ENCODE assay signal across 20 cellular contexts in genomic region chr18:53864758-53865157, GRCh38.
DNase-seq lines count a peak whose midpoint lies in the region; ATAC-seq and TF ChIP-seq lines count a peak whose summit lies in the region.
"Had no signal": no experiment of that assay in that cellular context is flagged by ENCODE, and none has a peak within 500 bp of the region (broad histone marks: within the 10 kb centered on the region; RNA-seq: fewer than 3 reads in every experiment).

No MANE protein-coding gene starts in this region.

- H3K27me3 ChIP-seq in left ventricle myocardium inferior (ENCODE audit: low read depth): no peaks in the 10 kb centered on the region
- 0 out of 2 replicates have a peak, but pooled peaks cover 4% of the 10 kb centered on the region for H3K27me3 ChIP-seq in OCI-LY3 (ENCODE audit: low read depth, low read length)
- no peaks in the 10 kb centered on the region for H3K27me3 ChIP-seq in psoas muscle (ENCODE audit: insufficient read depth in 3 of 3, low read length in 2 of 3)
- H3K27me3 ChIP-seq: BLaER1, esophagus muscularis mucosa had no signal

- 54 to 55% (median 55%) methylated on average over 5 of the region's 5 CpGs for WGBS in psoas muscle, 3 donors

- H3K36me3 ChIP-seq in left ventricle myocardium inferior (no peaks in the 10 kb centered on the region), OCI-LY3 (replicated peaks; ENCODE audit: low read depth, low read length) (no peaks in the 10 kb centered on the region), psoas muscle (ENCODE audit: insufficient read depth in 1 of 2, low read depth in 1 of 2) (no peaks in the 10 kb centered on the region)
- H3K36me3 ChIP-seq: BLaER1, esophagus muscularis mucosa, SJSA1 had no signal

- H3K9ac ChIP-seq in OCI-LY3 (ENCODE audit: low read length): no peak overlapping the region
- H3K9ac ChIP-seq: BLaER1 had no signal

- H3K27ac ChIP-seq in left ventricle myocardium inferior (replicated peaks) (no peak overlapping the region), OCI-LY3 (ENCODE audit: low read length) (no peak overlapping the region), psoas muscle (no peak overlapping the region)
- H3K27ac ChIP-seq: BLaER1, esophagus muscularis mucosa, SJSA1 had no signal

- TF ChIP-seq CTCF in left ventricle myocardium inferior (IDR thresholded peaks at IDR 0.05; ENCODE audit: borderline replicate concordance) (peak; percentile 13), OCI-LY3 (IDR thresholded peaks at IDR 0.05; ENCODE audit: low read depth, low read length) (peak; percentile 54), fibroblast of mammary gland (conservative IDR thresholded peaks at IDR 0.05; ENCODE audit: control insufficient read depth, insufficient read depth, low read depth, low read length) (peak; percentile 17), psoas muscle (IDR thresholded peaks at IDR 0.05) (no peak)

- H2AFZ ChIP-seq in OCI-LY3 (ENCODE audit: low read depth, low read length): no peak overlapping the region

- no peak overlapping the region for H3K4me2 ChIP-seq in OCI-LY3 (ENCODE audit: low read length)
- H3K4me2 ChIP-seq: BLaER1 had no signal

- intact Hi-C loops in left ventricle myocardium inferior (cut with micrococcal nuclease): loop anchor here (10.0 kb wide), 1 partner anchor 160 kb away; no protein-coding TSS in a partner anchor
- intact Hi-C loops in cardiac septum (cut with DNase I): no loop called here
- intact Hi-C loops in psoas muscle (cut with DNase I): no loop called here

- no peaks in the 10 kb centered on the region for H3K4me1 ChIP-seq in left ventricle myocardium inferior
- no peaks in the 10 kb centered on the region for H3K4me1 ChIP-seq in OCI-LY3 (ENCODE audit: low read length)
- no peaks in the 10 kb centered on the region for H3K4me1 ChIP-seq in psoas muscle
- H3K4me1 ChIP-seq: BLaER1, SJSA1 had no signal

- no peaks in the 10 kb centered on the region for H3K79me2 ChIP-seq in OCI-LY3 (ENCODE audit: low read length)

- DNase-seq in left ventricle myocardium inferior (no peak), cardiac septum (ENCODE audit: low spot score) (no peak), fibroblast of mammary gland (ENCODE audit: low read depth) (peak; percentile 14), AG08396 (ENCODE audit: low spot score) (no peak), psoas muscle (no peak)
- DNase-seq in activated CD4-positive, alpha-beta T cell treated with anti-CD3 and anti-CD28 coated beads, Interleukin-2, amount 50 U/mL, for 48 hours: no peak
- DNase-seq: activated gamma-delta T cell; aorta; kidney; NCI-H2227 treated with DMSO at 0.1 percent for 48 hours; nucleus accumbens; stimulated activated CD4-positive, alpha-beta T cell treated with anti-CD3 and anti-CD28 coated beads, Interleukin-2, amount 100 ng/mL, for 24 hours had no signal

- H3K4me3 ChIP-seq in left ventricle myocardium inferior (no peak overlapping the region), OCI-LY3 (ENCODE audit: low read length) (no peak overlapping the region), fibroblast of mammary gland (ENCODE audit: control insufficient read depth, low read depth, low read length) (no peak overlapping the region), psoas muscle (no peak overlapping the region)
- H3K4me3 ChIP-seq: BLaER1, esophagus muscularis mucosa, mucosa of descending colon, SJSA1 had no signal

- no peak for ATAC-seq in psoas muscle
- ATAC-seq in HG03442 (IDR thresholded peaks at IDR 0.05; ENCODE audit: unreplicated experiment): no peak
- ATAC-seq: HepG2, mucosa of descending colon, sciatic nerve had no signal

- H3K9me3 ChIP-seq in left ventricle myocardium inferior (replicated peaks) (no peaks in the 10 kb centered on the region), OCI-LY3 (ENCODE audit: insufficient read depth, low read length) (no peaks in the 10 kb centered on the region), psoas muscle (no peaks in the 10 kb centered on the region)
- H3K9me3 ChIP-seq: BLaER1, esophagus muscularis mucosa, mucosa of descending colon, SJSA1 had no signal

- no peaks in the 10 kb centered on the region for H4K20me1 ChIP-seq in OCI-LY3 (ENCODE audit: insufficient read depth, low read length)
- H4K20me1 ChIP-seq: BLaER1 had no signal
